ENCODE assay signal across 1 cellular context in the genomic region with DNA sequence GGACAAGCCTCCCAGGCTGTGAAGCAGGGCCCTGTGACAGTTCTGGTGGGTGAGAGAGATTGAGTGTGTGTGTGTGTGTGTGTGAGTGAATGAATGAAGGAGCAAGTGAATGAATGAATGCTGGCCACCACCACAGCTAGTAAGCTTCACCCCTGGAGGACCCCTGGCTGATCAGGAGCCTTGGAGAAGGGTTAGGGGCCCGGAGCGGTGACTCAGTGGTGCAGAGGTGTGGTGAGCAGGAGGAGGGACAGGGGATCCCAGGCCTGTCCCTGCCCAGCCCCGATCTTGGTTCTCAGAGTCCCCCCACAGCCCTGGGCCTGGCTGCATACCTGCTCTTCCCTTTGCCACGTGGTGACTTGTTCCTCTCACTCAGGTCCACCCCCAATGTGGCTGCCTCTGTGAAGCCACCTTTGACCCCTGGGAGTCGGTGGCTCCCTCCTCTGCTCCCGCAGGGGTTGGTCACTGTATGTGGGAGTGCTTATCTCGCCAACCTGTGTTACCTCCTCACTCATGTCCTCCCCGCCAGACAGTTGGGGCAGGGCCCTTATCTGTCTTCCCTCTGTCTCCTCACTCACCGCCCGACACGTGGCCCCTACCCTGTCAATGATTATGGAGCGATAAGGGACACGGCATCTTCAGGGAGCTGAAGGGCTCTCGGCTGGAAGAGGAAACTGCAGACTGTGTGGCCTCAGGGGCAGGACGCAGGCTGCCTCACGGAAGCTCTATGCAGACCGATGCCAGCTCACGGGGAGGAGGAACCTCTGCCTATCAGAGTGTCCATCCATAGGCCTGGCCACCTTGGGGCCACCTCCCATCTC.
TF ChIP-seq lines count a peak whose summit lies in the region.

No MANE protein-coding gene starts in this region.

TF ChIP-seq in K562, 482 proteins besides CTCF, POLR2A, EP300 and RAD21 (continued from another document):
- TF ChIP-seq MYNN (IDR thresholded peaks at IDR 0.05) (peak; percentile 98), MYNN (CRISPR knock-in tag; IDR thresholded peaks at IDR 0.05) (no peak), STAT5A (IDR thresholded peaks at IDR 0.05; ENCODE audit: borderline replicate concordance, low read length) (peak; percentile 99), NFE2L1 (tag; IDR thresholded peaks at IDR 0.05; ENCODE audit: borderline replicate concordance, low read depth) (no peak), NCOA1 (IDR thresholded peaks at IDR 0.05; ENCODE audit: low read depth) (peak; percentile 98), SMARCA4 (IDR thresholded peaks at IDR 0.05) (peak; percentile 100), RBM22 (IDR thresholded peaks at IDR 0.05; ENCODE audit: low read depth, low read length, poor library complexity, severe bottlenecking) (no peak), KHSRP (IDR thresholded peaks at IDR 0.05) (peak; percentile 96), NFYB (IDR thresholded peaks at IDR 0.05; ENCODE audit: extremely low read depth, insufficient read length) (peak; percentile 23), ZNF77 (CRISPR knock-in tag; IDR thresholded peaks at IDR 0.05) (no peak), NR1H2 (CRISPR knock-in tag; IDR thresholded peaks at IDR 0.05) (peak; percentile 78; the same call in 1 of the 2 replicates), ZFX (CRISPR knock-in tag; IDR thresholded peaks at IDR 0.05) (peak; percentile 93), ZSCAN32 (CRISPR knock-in tag; IDR thresholded peaks at IDR 0.05) (no peak), HDGF (IDR thresholded peaks at IDR 0.05) (0 out of 2 replicates have a peak, but pooled peaks have one; percentile 25), TAF1 (IDR thresholded peaks at IDR 0.05; ENCODE audit: control insufficient read depth, extremely low read depth, insufficient read depth, low read length, severe bottlenecking) (peak; percentile 78), SAFB2 (IDR thresholded peaks at IDR 0.05; ENCODE audit: borderline replicate concordance, low read depth, low read length, severe bottlenecking) (no peak), TRIM24 (IDR thresholded peaks at IDR 0.05) (peak; percentile 99)
- TF ChIP-seq, protein P1, sequence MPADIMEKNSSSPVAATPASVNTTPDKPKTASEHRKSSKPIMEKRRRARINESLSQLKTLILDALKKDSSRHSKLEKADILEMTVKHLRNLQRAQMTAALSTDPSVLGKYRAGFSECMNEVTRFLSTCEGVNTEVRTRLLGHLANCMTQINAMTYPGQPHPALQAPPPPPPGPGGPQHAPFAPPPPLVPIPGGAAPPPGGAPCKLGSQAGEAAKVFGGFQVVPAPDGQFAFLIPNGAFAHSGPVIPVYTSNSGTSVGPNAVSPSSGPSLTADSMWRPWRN (IDR thresholded peaks at IDR 0.05; ENCODE audit: low read depth): peak; percentile 100
- TF ChIP-seq, protein P2, sequence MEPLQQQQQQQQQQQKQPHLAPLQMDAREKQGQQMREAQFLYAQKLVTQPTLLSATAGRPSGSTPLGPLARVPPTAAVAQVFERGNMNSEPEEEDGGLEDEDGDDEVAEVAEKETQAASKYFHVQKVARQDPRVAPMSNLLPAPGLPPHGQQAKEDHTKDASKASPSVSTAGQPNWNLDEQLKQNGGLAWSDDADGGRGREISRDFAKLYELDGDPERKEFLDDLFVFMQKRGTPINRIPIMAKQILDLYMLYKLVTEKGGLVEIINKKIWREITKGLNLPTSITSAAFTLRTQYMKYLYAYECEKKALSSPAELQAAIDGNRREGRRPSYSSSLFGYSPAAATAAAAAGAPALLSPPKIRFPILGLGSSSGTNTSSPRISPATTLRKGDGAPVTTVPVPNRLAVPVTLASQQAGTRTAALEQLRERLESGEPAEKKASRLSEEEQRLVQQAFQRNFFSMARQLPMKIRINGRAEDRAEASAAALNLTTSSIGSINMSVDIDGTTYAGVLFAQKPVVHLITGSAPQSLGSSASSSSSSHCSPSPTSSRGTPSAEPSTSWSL (CRISPR knock-in tag; IDR thresholded peaks at IDR 0.05; ENCODE audit: borderline replicate concordance): no peak
- TF ChIP-seq, protein P3, sequence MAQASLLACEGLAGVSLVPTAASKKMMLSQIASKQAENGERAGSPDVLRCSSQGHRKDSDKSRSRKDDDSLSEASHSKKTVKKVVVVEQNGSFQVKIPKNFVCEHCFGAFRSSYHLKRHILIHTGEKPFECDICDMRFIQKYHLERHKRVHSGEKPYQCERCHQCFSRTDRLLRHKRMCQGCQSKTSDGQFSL (CRISPR knock-in tag; IDR thresholded peaks at IDR 0.05): peak; percentile 86
- TF ChIP-seq, protein P3 (tag; IDR thresholded peaks at IDR 0.05): 0 out of 4 replicates have a peak, but pooled peaks have one; percentile 37 to 60
- TF ChIP-seq, protein P4, sequence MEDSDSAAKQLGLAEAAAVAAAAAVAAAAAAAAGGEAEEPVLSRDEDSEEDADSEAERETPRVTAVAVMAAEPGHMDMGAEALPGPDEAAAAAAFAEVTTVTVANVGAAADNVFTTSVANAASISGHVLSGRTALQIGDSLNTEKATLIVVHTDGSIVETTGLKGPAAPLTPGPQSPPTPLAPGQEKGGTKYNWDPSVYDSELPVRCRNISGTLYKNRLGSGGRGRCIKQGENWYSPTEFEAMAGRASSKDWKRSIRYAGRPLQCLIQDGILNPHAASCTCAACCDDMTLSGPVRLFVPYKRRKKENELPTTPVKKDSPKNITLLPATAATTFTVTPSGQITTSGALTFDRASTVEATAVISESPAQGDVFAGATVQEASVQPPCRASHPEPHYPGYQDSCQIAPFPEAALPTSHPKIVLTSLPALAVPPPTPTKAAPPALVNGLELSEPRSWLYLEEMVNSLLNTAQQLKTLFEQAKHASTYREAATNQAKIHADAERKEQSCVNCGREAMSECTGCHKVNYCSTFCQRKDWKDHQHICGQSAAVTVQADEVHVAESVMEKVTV (CRISPR knock-in tag; IDR thresholded peaks at IDR 0.05): no peak
- TF ChIP-seq, protein P5, sequence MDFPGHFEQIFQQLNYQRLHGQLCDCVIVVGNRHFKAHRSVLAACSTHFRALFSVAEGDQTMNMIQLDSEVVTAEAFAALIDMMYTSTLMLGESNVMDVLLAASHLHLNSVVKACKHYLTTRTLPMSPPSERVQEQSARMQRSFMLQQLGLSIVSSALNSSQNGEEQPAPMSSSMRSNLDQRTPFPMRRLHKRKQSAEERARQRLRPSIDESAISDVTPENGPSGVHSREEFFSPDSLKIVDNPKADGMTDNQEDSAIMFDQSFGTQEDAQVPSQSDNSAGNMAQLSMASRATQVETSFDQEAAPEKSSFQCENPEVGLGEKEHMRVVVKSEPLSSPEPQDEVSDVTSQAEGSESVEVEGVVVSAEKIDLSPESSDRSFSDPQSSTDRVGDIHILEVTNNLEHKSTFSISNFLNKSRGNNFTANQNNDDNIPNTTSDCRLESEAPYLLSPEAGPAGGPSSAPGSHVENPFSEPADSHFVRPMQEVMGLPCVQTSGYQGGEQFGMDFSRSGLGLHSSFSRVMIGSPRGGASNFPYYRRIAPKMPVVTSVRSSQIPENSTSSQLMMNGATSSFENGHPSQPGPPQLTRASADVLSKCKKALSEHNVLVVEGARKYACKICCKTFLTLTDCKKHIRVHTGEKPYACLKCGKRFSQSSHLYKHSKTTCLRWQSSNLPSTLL (IDR thresholded peaks at IDR 0.05): no peak
